In genomic region chr13:106373304-106373988, GRCh38 we compare ENCODE assay signal across 8 cellular contexts.
A peak's percentile ranks its signal among the peaks of the same experiment; 100 is the strongest.
DNase-seq lines count a peak whose midpoint lies in the region; ATAC-seq and TF ChIP-seq lines count a peak whose summit lies in the region.

No MANE protein-coding gene starts in this region.

- TF ChIP-seq CTCF in natural killer cell (IDR thresholded peaks at IDR 0.05) = no peak

- in situ Hi-C loops in KBM-7 (cut with MboI; ENCODE audit: low pct_unique_long_range_greater_than_20kb, low sequenced_read_pairs) = no loop called here

- DNase-seq in EL (peak; percentile 13), dermis blood vessel endothelial cell (peak; percentile 62), KBM-7 (no peak), natural killer cell (no peak), cerebellar cortex (ENCODE audit: low spot score) (no peak), activated T-cell treated with anti-CD3 and anti-CD28 coated beads for 4 hours (no peak)

- intact Hi-C loops in natural killer cell (cut with micrococcal nuclease) = no loop called here

- H3K4me3 Mint-ChIP-seq in natural killer cell = no peak overlapping the region

- H3K27me3 Mint-ChIP-seq in natural killer cell (ENCODE audit: low read depth in 2 of 2) = no peaks in the 10 kb centered on the region

- no peaks in the 10 kb centered on the region for H3K4me1 Mint-ChIP-seq in natural killer cell

- ATAC-seq in GM21619 (IDR thresholded peaks at IDR 0.05; ENCODE audit: unreplicated experiment) (peak; percentile 73), HG03571 (IDR thresholded peaks at IDR 0.05; ENCODE audit: unreplicated experiment) (peak; percentile 69), natural killer cell (no peak)

- no peak overlapping the region for H3K27ac Mint-ChIP-seq in natural killer cell

- H3K36me3 Mint-ChIP-seq in natural killer cell = no peaks in the 10 kb centered on the region

- peaks cover 0 to 4% of the 10 kb centered on the region in 2 donors for H3K9me3 Mint-ChIP-seq in natural killer cell

Comparison
In these comparisons a context has a peak if more than half of its experiments do, and no peak if none do; other contexts are left out.
1. DNase-seq: peak in EL (single experiment) and dermis blood vessel endothelial cell (single experiment); none in KBM-7 (single experiment), natural killer cell (single experiment), cerebellar cortex (single experiment) and activated T-cell treated with anti-CD3 and anti-CD28 coated beads for 4 hours (single experiment).
2. ATAC-seq: peak in GM21619 (single experiment) and HG03571 (single experiment); none in natural killer cell (0 of 3).